22 cellular contexts compared by ENCODE assay signal in the genomic region with DNA sequence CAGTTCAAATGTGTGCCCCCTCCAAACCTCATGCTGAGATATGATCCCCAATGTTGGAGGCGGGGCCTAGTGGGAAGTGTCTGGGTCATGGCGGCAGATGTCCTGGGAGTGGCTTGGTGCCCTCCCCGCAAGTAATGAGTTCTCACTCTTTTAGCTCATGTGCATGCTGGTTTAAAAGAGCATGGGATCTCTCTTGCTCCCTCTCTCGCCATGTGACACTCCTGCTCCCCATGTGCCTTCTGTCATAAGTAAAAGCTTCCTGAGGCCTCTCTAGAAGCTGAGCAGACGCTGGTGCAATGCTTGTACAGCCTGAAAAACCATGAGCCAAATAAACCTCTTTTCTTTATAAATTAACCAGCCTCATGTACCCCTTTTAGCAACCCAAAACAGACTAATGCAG.
"Had no signal": no experiment of that assay in that cellular context is flagged by ENCODE, and none has a peak within 500 bp of the region (broad histone marks: within the 10 kb centered on the region; RNA-seq: fewer than 3 reads in every experiment).

No MANE protein-coding gene starts in this region.

- ATAC-seq: activated CD8-positive, alpha-beta T cell treated with anti-CD3 and anti-CD28 coated beads for 36 hours; activated T-helper 17 cell treated with anti-CD3 and anti-CD28 coated beads, Interleukin-2, amount 50 U/mL, for 72 hours; foreskin keratinocyte; stimulated activated naive CD8-positive, alpha-beta T cell treated with anti-CD3 and anti-CD28 coated beads, Interleukin-15, Interleukin-2, amounts not matched to agents 100 U/mL and 50 U/mL, for 24 hours; T-helper 17 cell had no signal

- FAIRE-seq: keratinocyte had no signal

- DNase-seq: activated CD4-positive, alpha-beta T cell treated with anti-CD3 and anti-CD28 coated beads for 4 hours; activated CD8-positive, alpha-beta T cell treated with anti-CD3 and anti-CD28 coated beads for 36 hours; activated naive CD4-positive, alpha-beta T cell; activated naive CD8-positive, alpha-beta T cell treated with anti-CD3 and anti-CD28 coated beads for 36 hours; activated T-cell treated with anti-CD3 and anti-CD28 coated beads, Interleukin-2, amount 50 U/mL, for 1 hour; amniotic stem cell; dermis blood vessel endothelial cell; effector memory CD4-positive, alpha-beta T cell; foreskin keratinocyte; hippocampal formation; midbrain; stimulated activated CD4-positive, alpha-beta T cell treated with anti-CD3 and anti-CD28 coated beads, Interleukin-12 subunit alpha, Interleukin-12 subunit beta, amount 100 ng/mL, for 4 hours; stimulated activated CD4-positive, alpha-beta T cell treated with anti-CD3 and anti-CD28 coated beads, Interleukin-2, amount 100 ng/mL, for 24 hours; stimulated activated naive CD8-positive, alpha-beta T cell treated with anti-CD3 and anti-CD28 coated beads, Interleukin-15, Interleukin-2, amounts not matched to agents 100 U/mL and 50 U/mL, for 24 hours; T-helper 17 cell; uterus had no signal

- H3K4me1 ChIP-seq: foreskin keratinocyte, uterus had no signal

- H3K27ac Mint-ChIP-seq: activated CD8-positive, alpha-beta T cell treated with anti-CD3 and anti-CD28 coated beads for 36 hours; activated naive CD8-positive, alpha-beta T cell treated with anti-CD3 and anti-CD28 coated beads for 36 hours; activated T-helper 17 cell treated with anti-CD3 and anti-CD28 coated beads, Interleukin-2, amount 50 U/mL, for 72 hours had no signal

- H3K4me3 ChIP-seq: cardiac muscle cell, lung, tibial nerve, uterus had no signal

- H3K4me3 Mint-ChIP-seq: activated CD8-positive, alpha-beta T cell treated with anti-CD3 and anti-CD28 coated beads for 36 hours; activated naive CD8-positive, alpha-beta T cell treated with anti-CD3 and anti-CD28 coated beads for 36 hours; activated T-helper 17 cell treated with anti-CD3 and anti-CD28 coated beads, Interleukin-2, amount 50 U/mL, for 72 hours; T-helper 17 cell had no signal

- H3K27ac ChIP-seq: cardiac muscle cell, epithelial cell of prostate, foreskin keratinocyte, tibial nerve, uterus had no signal

- H3K36me3 ChIP-seq: cardiac muscle cell, tibial nerve, uterus had no signal

- H3K9me3 ChIP-seq: tibial nerve, uterus had no signal

- H3K27me3 Mint-ChIP-seq: activated CD8-positive, alpha-beta T cell treated with anti-CD3 and anti-CD28 coated beads for 36 hours; activated naive CD8-positive, alpha-beta T cell treated with anti-CD3 and anti-CD28 coated beads for 36 hours; activated T-helper 17 cell treated with anti-CD3 and anti-CD28 coated beads, Interleukin-2, amount 50 U/mL, for 72 hours; T-helper 17 cell had no signal

- H3K27me3 ChIP-seq: cardiac muscle cell, foreskin keratinocyte, tibial nerve, uterus had no signal

- H3K9me3 Mint-ChIP-seq: activated CD8-positive, alpha-beta T cell treated with anti-CD3 and anti-CD28 coated beads for 36 hours; activated naive CD8-positive, alpha-beta T cell treated with anti-CD3 and anti-CD28 coated beads for 36 hours; activated T-helper 17 cell treated with anti-CD3 and anti-CD28 coated beads, Interleukin-2, amount 50 U/mL, for 72 hours had no signal
